ENCODE assay signal across 7 cellular contexts in the genomic region with DNA sequence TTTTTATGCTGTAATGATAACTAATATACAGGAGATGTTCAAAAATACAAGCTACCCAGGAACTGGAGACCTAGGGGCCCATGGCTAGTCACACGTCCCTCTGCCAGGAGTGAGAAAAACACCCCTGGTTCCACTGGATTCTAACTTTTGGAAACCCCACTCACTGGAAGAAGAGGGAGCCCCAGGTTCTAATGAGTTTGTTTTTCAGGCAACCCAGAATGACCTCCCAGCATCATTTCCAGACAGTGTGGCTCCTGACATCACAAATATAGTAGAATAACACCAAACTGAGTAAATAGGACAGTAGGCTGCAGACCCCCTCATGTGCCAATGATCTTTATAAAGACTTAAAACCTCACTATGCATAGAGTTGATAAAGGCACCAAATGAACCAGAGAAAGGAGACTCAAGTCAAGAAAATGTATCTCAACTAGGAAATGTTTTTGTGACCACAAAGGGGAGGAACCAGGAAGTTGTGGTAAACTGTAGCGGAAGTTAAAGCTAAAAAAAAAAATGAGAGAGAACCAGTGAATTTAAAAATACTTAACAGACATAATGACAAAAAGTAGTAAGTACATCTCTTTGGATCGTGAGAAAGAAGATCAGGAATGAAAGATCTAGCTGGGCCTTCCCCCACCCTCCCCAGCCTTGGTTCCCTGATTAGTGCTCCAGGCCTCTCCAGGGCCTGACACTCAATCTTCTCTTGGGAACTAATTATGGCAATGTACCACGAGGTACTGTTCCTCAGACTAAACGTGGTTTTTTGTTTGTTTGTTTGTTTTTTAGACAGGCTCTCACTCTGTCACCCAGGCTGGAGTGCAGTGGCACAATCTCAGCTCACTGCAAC. TPM values are rescaled to one million over a fixed set of nuclear protein-coding genes. Genes with fewer than 3 reads are reported as not detected.
A peak's percentile ranks its signal among the peaks of the same experiment; 100 is the strongest.
DNase-seq lines count a peak whose midpoint lies in the region; ATAC-seq, FAIRE-seq and TF ChIP-seq lines count a peak whose summit lies in the region.

No MANE protein-coding gene starts in this region.

- H3K4me1 ChIP-seq in astrocyte (ENCODE audit: insufficient read depth, low read length) (no peaks in the 10 kb centered on the region), rectal smooth muscle tissue (ENCODE audit: control insufficient read depth, insufficient read depth, low read length) (no peaks in the 10 kb centered on the region)

- H4K20me1 ChIP-seq in astrocyte (ENCODE audit: insufficient read depth, low read length): no peaks in the 10 kb centered on the region

- DNase-seq in KBM-7: peak; percentile 98
- no peak for DNase-seq in astrocyte (ENCODE audit: low read depth)
- no peak for DNase-seq in activated gamma-delta T cell treated with Interleukin-2 at 50 U/mL for 16 hours
- DNase-seq in NCI-H2227 treated with DMSO at 0.1 percent for 48 hours (lab: John Stamatoyannopoulos, UW): no peak

- H3K27ac Mint-ChIP-seq in astrocyte (ENCODE audit: unreplicated experiment): no peak overlapping the region

- no peaks in the 10 kb centered on the region for H3K9me3 Mint-ChIP-seq in astrocyte (ENCODE audit: unreplicated experiment)

- peaks cover 9% of the 10 kb centered on the region for H3K4me1 Mint-ChIP-seq in astrocyte (ENCODE audit: low read depth, unreplicated experiment)

- TF ChIP-seq CTCF in astrocyte (IDR thresholded peaks at IDR 0.05; ENCODE audit: insufficient read depth, low read depth, low read length): no peak

- H3K36me3 Mint-ChIP-seq in astrocyte (ENCODE audit: low read depth, unreplicated experiment): no peaks in the 10 kb centered on the region

- H3K27me3 ChIP-seq in astrocyte (ENCODE audit: insufficient read depth, low read length): no peaks in the 10 kb centered on the region
- no peaks in the 10 kb centered on the region for H3K27me3 ChIP-seq in rectal smooth muscle tissue (ENCODE audit: control insufficient read depth, insufficient read depth, low read length)

- H3K9me3 ChIP-seq in astrocyte (ENCODE audit: insufficient read depth, low read depth, low read length): no peaks in the 10 kb centered on the region

- H3K9ac ChIP-seq in astrocyte (ENCODE audit: low read length): no peak overlapping the region
- H3K9ac ChIP-seq in rectal smooth muscle tissue (ENCODE audit: low read length): no peak overlapping the region

- in situ Hi-C loops in KBM-7 (cut with MboI; ENCODE audit: low pct_unique_long_range_greater_than_20kb, low sequenced_read_pairs): no loop called here

- FAIRE-seq in astrocyte (lab: Jason Lieb, UNC): no peak

- H3K27ac ChIP-seq in astrocyte (ENCODE audit: low read depth, low read length): no peak overlapping the region
- H3K27ac ChIP-seq in rectal smooth muscle tissue (ENCODE audit: low read depth, low read length): no peak overlapping the region

- H3K27me3 Mint-ChIP-seq in astrocyte (ENCODE audit: low read depth, unreplicated experiment): peaks cover 4% of the 10 kb centered on the region

- H3K79me2 ChIP-seq in astrocyte (ENCODE audit: insufficient read depth, low read length): no peaks in the 10 kb centered on the region

- H3K4me3 ChIP-seq in astrocyte (ENCODE audit: insufficient read depth, low read depth, low read length): no peak overlapping the region
- H3K4me3 ChIP-seq in rectal smooth muscle tissue (ENCODE audit: low read length): peak overlapping the region; percentile 15

- H2AFZ ChIP-seq in astrocyte (ENCODE audit: low read depth, low read length): peak overlapping the region; percentile 9

- H3K4me3 Mint-ChIP-seq in astrocyte (ENCODE audit: unreplicated experiment): no peak overlapping the region

- H3K36me3 ChIP-seq in astrocyte (ENCODE audit: insufficient read depth, low read length) (no peaks in the 10 kb centered on the region), rectal smooth muscle tissue (ENCODE audit: control insufficient read depth, insufficient read depth, low read length) (no peaks in the 10 kb centered on the region)

- peak overlapping the region; percentile 28 for H3K4me2 ChIP-seq in astrocyte (ENCODE audit: low read length)

- peak; percentile 55 for ATAC-seq in GM18907 (IDR thresholded peaks at IDR 0.05; ENCODE audit: unreplicated experiment)
- no peak for ATAC-seq in GM21367 (IDR thresholded peaks at IDR 0.05; ENCODE audit: unreplicated experiment)

RNA-seq across cellular contexts. Expression of gene HLA-E, which starts 19.8 kb away (rescaled TPM):
- 94.9 and 105 TPM in 2 replicates for total RNA-seq in astrocyte

RNA-seq across cellular contexts. Expression of gene GNL1, which starts 47.2 kb away (rescaled TPM):
- total RNA-seq in astrocyte: 49.0 and 49.3 TPM in 2 replicates

RNA-seq across cellular contexts. Expression of gene PRR3, which starts 48.0 kb away (rescaled TPM):
- total RNA-seq in astrocyte: 11.0 and 13.0 TPM in 2 replicates
